In the genomic region with DNA sequence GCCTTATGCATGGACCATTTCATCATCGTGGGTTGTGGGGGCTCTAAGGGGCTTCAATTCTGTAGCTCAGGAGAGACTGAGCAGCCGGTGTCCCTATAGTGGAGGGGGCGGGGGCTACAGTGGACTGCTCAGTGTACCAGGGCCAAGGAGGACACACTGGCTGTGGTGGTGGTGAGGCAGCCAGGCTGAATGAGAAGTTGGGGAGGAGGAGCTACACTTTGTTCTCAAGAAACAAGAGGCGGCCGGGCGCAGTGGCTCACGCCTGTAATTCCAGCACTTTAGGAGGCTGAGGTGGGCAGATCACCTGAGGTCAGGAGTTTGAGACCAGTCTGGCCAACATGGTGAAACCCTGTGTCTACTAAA, we compare ENCODE assay signal across 2 cellular contexts.
TF ChIP-seq lines count a peak whose summit lies in the region.

No MANE protein-coding gene starts in this region.

TF ChIP-seq in A549, 52 proteins besides CTCF, POLR2A, EP300 and RAD21:
- TF ChIP-seq TP53 (CRISPR knock-in tag; IDR thresholded peaks at IDR 0.05), result 0 out of 2 replicates have a peak, but pooled peaks have one; percentile 29

TF ChIP-seq in GM23338, 12 proteins besides CTCF, POLR2A, EP300 and RAD21:
- TF ChIP-seq, protein P1, sequence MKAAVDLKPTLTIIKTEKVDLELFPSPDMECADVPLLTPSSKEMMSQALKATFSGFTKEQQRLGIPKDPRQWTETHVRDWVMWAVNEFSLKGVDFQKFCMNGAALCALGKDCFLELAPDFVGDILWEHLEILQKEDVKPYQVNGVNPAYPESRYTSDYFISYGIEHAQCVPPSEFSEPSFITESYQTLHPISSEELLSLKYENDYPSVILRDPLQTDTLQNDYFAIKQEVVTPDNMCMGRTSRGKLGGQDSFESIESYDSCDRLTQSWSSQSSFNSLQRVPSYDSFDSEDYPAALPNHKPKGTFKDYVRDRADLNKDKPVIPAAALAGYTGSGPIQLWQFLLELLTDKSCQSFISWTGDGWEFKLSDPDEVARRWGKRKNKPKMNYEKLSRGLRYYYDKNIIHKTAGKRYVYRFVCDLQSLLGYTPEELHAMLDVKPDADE (IDR thresholded peaks at IDR 0.05), result peak; percentile 35; the same call in 1 of the 2 replicates
- peak; percentile 42; the same call in 1 of the 2 replicates for TF ChIP-seq POLR2AphosphoS5 (IDR thresholded peaks at IDR 0.05; ENCODE audit: low read depth)
TF ChIP-seq in GM23338: peak in this region for 2; not testable (repeated sequence) for 10.
